In the genomic region with DNA sequence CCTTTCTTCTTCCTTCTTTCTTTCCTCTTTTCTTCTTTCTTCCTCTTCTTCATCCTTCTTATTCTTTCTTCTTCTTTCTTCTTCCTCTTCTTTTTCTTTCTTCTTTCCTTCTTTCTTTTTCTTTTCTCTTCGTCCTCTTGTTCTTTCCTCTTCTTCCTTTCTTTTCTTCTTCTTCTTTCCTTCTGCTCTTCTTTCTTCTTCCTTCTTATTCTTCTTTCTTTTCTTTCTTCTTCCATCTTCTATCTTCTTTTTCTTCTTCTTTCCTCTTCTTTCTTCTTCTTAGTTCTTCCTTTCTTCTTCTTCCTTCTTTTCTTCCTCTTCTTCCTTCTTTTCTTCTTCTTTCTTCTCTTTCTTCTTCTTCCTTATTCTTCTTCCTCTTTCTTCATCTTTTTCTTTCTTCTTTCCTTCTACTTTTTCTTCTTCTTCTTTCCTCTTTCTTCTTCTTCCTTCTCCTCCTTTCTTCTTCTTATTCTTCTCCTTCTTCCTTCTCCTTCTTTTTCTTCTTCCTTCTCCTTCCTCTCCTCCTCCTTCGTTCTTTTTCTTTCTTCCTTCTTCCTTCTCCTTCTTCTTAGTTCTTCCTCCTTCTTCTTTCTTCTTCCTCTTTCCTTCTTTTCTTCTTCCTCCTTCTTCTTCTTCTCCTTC, we compare ENCODE assay signal across 29 cellular contexts. TPM values are rescaled to one million over a fixed set of nuclear protein-coding genes. Genes with fewer than 3 reads are reported as not detected.
DNase-seq lines count a peak whose midpoint lies in the region; ATAC-seq and TF ChIP-seq lines count a peak whose summit lies in the region.
"Had no signal": no experiment of that assay in that cellular context is flagged by ENCODE, and none has a peak within 500 bp of the region (broad histone marks: within the 10 kb centered on the region; RNA-seq: fewer than 3 reads in every experiment).

No MANE protein-coding gene starts in this region.

- no peaks in the 10 kb centered on the region for H3K27me3 Mint-ChIP-seq in activated CD4-positive, alpha-beta T cell treated with anti-CD3 and anti-CD28 coated beads, Interleukin-2, amount 10 ng/mL, durations not matched to agents 7 days and 5 days
- H3K27me3 Mint-ChIP-seq in CD8-positive, alpha-beta T cell (ENCODE audit: low read depth): no peaks in the 10 kb centered on the region
- H3K27me3 Mint-ChIP-seq in activated T-helper 17 cell treated with anti-CD3 and anti-CD28 coated beads, Interleukin-2, amount 50 U/mL, for 72 hours: no peaks in the 10 kb centered on the region
- no peaks in the 10 kb centered on the region for H3K27me3 Mint-ChIP-seq in naive thymus-derived CD8-positive, alpha-beta T cell
- H3K27me3 Mint-ChIP-seq: activated T-cell treated with anti-CD3 and anti-CD28 coated beads, Interleukin-2, amount 50 U/mL, for 24 hours; stimulated activated naive CD8-positive, alpha-beta T cell treated with anti-CD3 and anti-CD28 coated beads, Interleukin-15, amount 100 ng/mL, for 72 hours had no signal

- H3K4me3 ChIP-seq in CD8-positive, alpha-beta T cell (ENCODE audit: low read depth, low read length): no peak overlapping the region
- H3K4me3 ChIP-seq: body of pancreas, esophagus muscularis mucosa, heart left ventricle, MG63, skin epidermis, thoracic aorta, uterus had no signal

- no peak for TF ChIP-seq CTCF in CD8-positive, alpha-beta T cell (IDR thresholded peaks at IDR 0.05)

- no peak for ATAC-seq in CD8-positive, alpha-beta T cell
- no peak for ATAC-seq in activated T-helper 17 cell treated with anti-CD3 and anti-CD28 coated beads, Interleukin-2, amount 50 U/mL, for 72 hours (replicated peaks)
- ATAC-seq in naive thymus-derived CD8-positive, alpha-beta T cell: no peak
- ATAC-seq in GM21619 (IDR thresholded peaks at IDR 0.05; ENCODE audit: unreplicated experiment): no peak
- ATAC-seq: activated CD4-positive, CD25-positive, alpha-beta regulatory T cell treated with anti-CD3 and anti-CD28 coated beads, Interleukin-2, amount 50 U/mL, for 24 hours; body of pancreas; heart left ventricle had no signal

- intact Hi-C loops in CD8-positive, alpha-beta T cell (cut with DNase I, micrococcal nuclease): no loop called here

- no peak overlapping the region for H3K27ac ChIP-seq in CD8-positive, alpha-beta T cell (ENCODE audit: low read depth, low read length)
- H3K27ac ChIP-seq: body of pancreas, esophagus muscularis mucosa, heart left ventricle, KMS-11, parathyroid adenoma, skin epidermis, thoracic aorta, uterus had no signal

- H3K9me3 ChIP-seq in CD8-positive, alpha-beta T cell (ENCODE audit: low read length): no peaks in the 10 kb centered on the region
- H3K9me3 ChIP-seq: body of pancreas, esophagus muscularis mucosa, heart left ventricle, MG63, thoracic aorta, uterus had no signal

- no peak for DNase-seq in activated CD4-positive, alpha-beta T cell treated with anti-CD3 and anti-CD28 coated beads, Interleukin-2, amount 10 ng/mL, durations not matched to agents 7 days and 5 days
- DNase-seq in activated CD4-positive, alpha-beta T cell treated with anti-CD3 and anti-CD28 coated beads, Interleukin-2, amount 50 U/mL, for 48 hours: no peak
- no peak for DNase-seq in CD8-positive, alpha-beta T cell
- DNase-seq in naive thymus-derived CD8-positive, alpha-beta T cell: no peak
- DNase-seq in nucleus accumbens (lab: John Stamatoyannopoulos, UW) (no peak), CD1c-positive myeloid dendritic cell (ENCODE audit: extremely low spot score) (no peak)
- DNase-seq: activated gamma-delta T cell treated with Interleukin-2 at 50 U/mL for 16 hours; activated T-cell treated with anti-CD3 and anti-CD28 coated beads, Interleukin-2, amount 50 U/mL, for 24 hours; body of pancreas; DMS153; foreskin fibroblast; heart left ventricle; kidney; MG63; NCI-H1105; NCI-H187; NCI-H446 treated with DMSO at 0.1 percent for 48 hours; NCI-H774; SHP77 treated with DMSO at 0.1 percent for 48 hours; stimulated activated naive CD8-positive, alpha-beta T cell treated with anti-CD3 and anti-CD28 coated beads, Interleukin-15, amount 100 ng/mL, for 72 hours; uterus had no signal

- no peaks in the 10 kb centered on the region for H3K4me1 ChIP-seq in CD8-positive, alpha-beta T cell (ENCODE audit: insufficient read depth, low read length)
- H3K4me1 ChIP-seq: body of pancreas, esophagus muscularis mucosa, heart left ventricle, parathyroid adenoma, uterus had no signal

- H3K4me3 Mint-ChIP-seq in activated CD4-positive, alpha-beta T cell treated with anti-CD3 and anti-CD28 coated beads, Interleukin-2, amount 10 ng/mL, durations not matched to agents 7 days and 5 days: no peak overlapping the region
- no peak overlapping the region for H3K4me3 Mint-ChIP-seq in CD8-positive, alpha-beta T cell
- no peak overlapping the region for H3K4me3 Mint-ChIP-seq in activated T-helper 17 cell treated with anti-CD3 and anti-CD28 coated beads, Interleukin-2, amount 50 U/mL, for 72 hours
- peak overlapping the region in 1 of 10 donors; percentile 36 for H3K4me3 Mint-ChIP-seq in naive thymus-derived CD8-positive, alpha-beta T cell
- H3K4me3 Mint-ChIP-seq: activated T-cell treated with anti-CD3 and anti-CD28 coated beads, Interleukin-2, amount 50 U/mL, for 24 hours; stimulated activated naive CD8-positive, alpha-beta T cell treated with anti-CD3 and anti-CD28 coated beads, Interleukin-15, amount 100 ng/mL, for 72 hours had no signal

- H3K36me3 Mint-ChIP-seq in activated CD4-positive, alpha-beta T cell treated with anti-CD3 and anti-CD28 coated beads, Interleukin-2, amount 10 ng/mL, durations not matched to agents 7 days and 5 days (ENCODE audit: low read depth): peaks cover 17% of the 10 kb centered on the region
- H3K36me3 Mint-ChIP-seq in CD8-positive, alpha-beta T cell: peaks cover 13% of the 10 kb centered on the region
- H3K36me3 Mint-ChIP-seq in activated T-helper 17 cell treated with anti-CD3 and anti-CD28 coated beads, Interleukin-2, amount 50 U/mL, for 72 hours (ENCODE audit: low read depth): peaks cover 17% of the 10 kb centered on the region
- H3K36me3 Mint-ChIP-seq in naive thymus-derived CD8-positive, alpha-beta T cell: peaks cover 0 to 14% (median 5%) of the 10 kb centered on the region in 3 donors

- H3K9me3 Mint-ChIP-seq in activated CD4-positive, alpha-beta T cell treated with anti-CD3 and anti-CD28 coated beads, Interleukin-2, amount 10 ng/mL, durations not matched to agents 7 days and 5 days: no peaks in the 10 kb centered on the region
- H3K9me3 Mint-ChIP-seq in CD8-positive, alpha-beta T cell: no peaks in the 10 kb centered on the region
- H3K9me3 Mint-ChIP-seq in activated T-helper 17 cell treated with anti-CD3 and anti-CD28 coated beads, Interleukin-2, amount 50 U/mL, for 72 hours: no peaks in the 10 kb centered on the region
- peaks cover 0 to 20% (median 0%) of the 10 kb centered on the region in 9 donors for H3K9me3 Mint-ChIP-seq in naive thymus-derived CD8-positive, alpha-beta T cell
- H3K9me3 Mint-ChIP-seq: activated T-cell treated with anti-CD3 and anti-CD28 coated beads, Interleukin-2, amount 50 U/mL, for 24 hours had no signal

- POLR2A ChIA-PET in activated CD4-positive, alpha-beta T cell treated with anti-CD3 and anti-CD28 coated beads, Interleukin-2, amount 10 ng/mL, durations not matched to agents 7 days and 5 days (lab: Charles Lee): no interaction called here
- POLR2A ChIA-PET in CD8-positive, alpha-beta T cell (lab: Charles Lee): no interaction called here
- POLR2A ChIA-PET in naive thymus-derived CD8-positive, alpha-beta T cell (lab: Charles Lee): no interaction called here

- CTCF ChIA-PET in activated CD4-positive, alpha-beta T cell treated with anti-CD3 and anti-CD28 coated beads, Interleukin-2, amount 10 ng/mL, durations not matched to agents 7 days and 5 days (lab: Charles Lee): no interaction called here
- CTCF ChIA-PET in CD8-positive, alpha-beta T cell (lab: Charles Lee): no interaction called here

- H3K36me3 ChIP-seq in CD8-positive, alpha-beta T cell (ENCODE audit: insufficient read depth, low read length): no peaks in the 10 kb centered on the region
- H3K36me3 ChIP-seq: uterus had no signal

- H3K27me3 ChIP-seq in CD8-positive, alpha-beta T cell (ENCODE audit: insufficient read depth, low read length): no peaks in the 10 kb centered on the region
- H3K27me3 ChIP-seq: body of pancreas, esophagus muscularis mucosa, heart left ventricle, MG63, uterus had no signal

- peak overlapping the region; percentile 36 for H3K27ac Mint-ChIP-seq in activated CD4-positive, alpha-beta T cell treated with anti-CD3 and anti-CD28 coated beads, Interleukin-2, amount 10 ng/mL, durations not matched to agents 7 days and 5 days
- peak overlapping the region; percentile 70 for H3K27ac Mint-ChIP-seq in CD8-positive, alpha-beta T cell
- peak overlapping the region; percentile 84 for H3K27ac Mint-ChIP-seq in activated T-helper 17 cell treated with anti-CD3 and anti-CD28 coated beads, Interleukin-2, amount 50 U/mL, for 72 hours
- peak overlapping the region; percentile 50 to 99 (median 77) for H3K27ac Mint-ChIP-seq in naive thymus-derived CD8-positive, alpha-beta T cell

- H3K4me1 Mint-ChIP-seq in activated CD4-positive, alpha-beta T cell treated with anti-CD3 and anti-CD28 coated beads, Interleukin-2, amount 10 ng/mL, durations not matched to agents 7 days and 5 days: peaks cover 2% of the 10 kb centered on the region
- H3K4me1 Mint-ChIP-seq in CD8-positive, alpha-beta T cell (ENCODE audit: low read depth): peaks cover 10% of the 10 kb centered on the region
- H3K4me1 Mint-ChIP-seq in activated T-helper 17 cell treated with anti-CD3 and anti-CD28 coated beads, Interleukin-2, amount 50 U/mL, for 72 hours: peaks cover 11% of the 10 kb centered on the region
- H3K4me1 Mint-ChIP-seq in naive thymus-derived CD8-positive, alpha-beta T cell: peaks cover 16 to 40% (median 34%) of the 10 kb centered on the region in 4 donors

RNA-seq across cellular contexts. Expression of a gene that starts 37.8 kb away (rescaled TPM):
- 10 to 100 TPM; 59.0 to 65.5 TPM for total RNA-seq in activated CD4-positive, alpha-beta T cell treated with anti-CD3 and anti-CD28 coated beads, Interleukin-2, amount 10 ng/mL, durations not matched to agents 7 days and 5 days
- total RNA-seq in CD8-positive, alpha-beta T cell: 10 to 100 TPM; 25.1 to 28.2 TPM
- 10 to 100 TPM; 65.1 to 87.7 TPM for total RNA-seq in activated T-helper 17 cell treated with anti-CD3 and anti-CD28 coated beads, Interleukin-2, amount 50 U/mL, for 72 hours
- total RNA-seq in naive thymus-derived CD8-positive, alpha-beta T cell: 10 to 100 TPM; 55.2 to 58.2 TPM
- 100 to 1,000 TPM; 117 to 129 (median 124) TPM for polyA plus RNA-seq in naive thymus-derived CD8-positive, alpha-beta T cell

RNA-seq across cellular contexts. Expression of a gene that starts 40.2 kb away (rescaled TPM):
- total RNA-seq in activated CD4-positive, alpha-beta T cell treated with anti-CD3 and anti-CD28 coated beads, Interleukin-2, amount 10 ng/mL, durations not matched to agents 7 days and 5 days: 1 to 10 TPM in 1 of 2 experiments, under 1 TPM in 1; 0.87 to 1.1 TPM
- total RNA-seq in CD8-positive, alpha-beta T cell: 1 to 10 TPM; 3.6 to 4.1 TPM
- 10 to 100 TPM in 1 of 2 donors, 1 to 10 TPM in 1; 4.3 to 10.1 TPM for total RNA-seq in activated T-helper 17 cell treated with anti-CD3 and anti-CD28 coated beads, Interleukin-2, amount 50 U/mL, for 72 hours
- 1 to 10 TPM; 5.4 to 6.0 TPM for total RNA-seq in naive thymus-derived CD8-positive, alpha-beta T cell
- polyA plus RNA-seq in naive thymus-derived CD8-positive, alpha-beta T cell: 1 to 10 TPM in 2 of 3 donors, under 1 TPM in 1; 0.06 to 2.2 (median 1.3) TPM
